8 cellular contexts compared by ENCODE assay signal in genomic region chr3:49018707-49019006, GRCh38. TPM values are rescaled to one million over a fixed set of nuclear protein-coding genes. Genes with fewer than 3 reads are reported as not detected.
A peak's percentile ranks its signal among the peaks of the same experiment; 100 is the strongest.
DNase-seq lines count a peak whose midpoint lies in the region; ATAC-seq lines count a peak whose summit lies in the region.

No MANE protein-coding gene starts in this region.

- no peaks in the 10 kb centered on the region for H3K9me3 Mint-ChIP-seq in activated CD4-positive, alpha-beta memory T cell treated with anti-CD3 and anti-CD28 coated beads, Interleukin-2, amount 10 ng/mL, durations not matched to agents 7 days and 5 days

- no peaks in the 10 kb centered on the region for H3K27me3 ChIP-seq in iPS-18a (ENCODE audit: control insufficient read depth, insufficient read depth, low read length)
- H3K27me3 ChIP-seq in subcutaneous abdominal adipose tissue (ENCODE audit: control insufficient read depth in 5 of 5, insufficient read depth in 4 of 5, low read length in 5 of 5), result no peaks in the 10 kb centered on the region

- peaks cover 6% of the 10 kb centered on the region for H3K4me1 ChIP-seq in iPS-18a (ENCODE audit: control insufficient read depth, low read depth, low read length)
- H3K4me1 ChIP-seq in subcutaneous abdominal adipose tissue (ENCODE audit: control insufficient read depth in 5 of 5, insufficient read depth in 5 of 5, low read length in 5 of 5), result peaks cover 10 to 58% (median 50%) of the 10 kb centered on the region in 5 donors

- H3K9ac ChIP-seq in iPS-18a (ENCODE audit: low read length) (peak overlapping the region; percentile 41), subcutaneous abdominal adipose tissue (ENCODE audit: low read length in 5 of 5) (peak overlapping the region in 4 of 5 donors; percentile 40 to 76 (median 53))

- peak overlapping the region; percentile 98 for H3K4me3 Mint-ChIP-seq in activated CD4-positive, alpha-beta memory T cell treated with anti-CD3 and anti-CD28 coated beads, Interleukin-2, amount 10 ng/mL, durations not matched to agents 7 days and 5 days

- no peaks in the 10 kb centered on the region for H3K27me3 Mint-ChIP-seq in activated CD4-positive, alpha-beta memory T cell treated with anti-CD3 and anti-CD28 coated beads, Interleukin-2, amount 10 ng/mL, durations not matched to agents 7 days and 5 days

- H3K36me3 ChIP-seq in iPS-18a (ENCODE audit: control insufficient read depth, low read depth, low read length) (peaks cover 29% of the 10 kb centered on the region), subcutaneous abdominal adipose tissue (ENCODE audit: control insufficient read depth in 5 of 5, insufficient read depth in 5 of 5, low read length in 5 of 5) (peaks cover 0 to 40% (median 33%) of the 10 kb centered on the region in 5 donors)

- peak overlapping the region; percentile 98 for H3K27ac Mint-ChIP-seq in activated CD4-positive, alpha-beta memory T cell treated with anti-CD3 and anti-CD28 coated beads, Interleukin-2, amount 10 ng/mL, durations not matched to agents 7 days and 5 days

- POLR2A ChIA-PET in activated CD4-positive, alpha-beta memory T cell treated with anti-CD3 and anti-CD28 coated beads, Interleukin-2, amount 10 ng/mL, durations not matched to agents 7 days and 5 days (lab: Charles Lee), result interaction anchor here (1.9 to 15.9 kb wide), 5 partner anchors 10 to 301 kb away, joined by 4 to 309 read pairs (median 99); partner anchors contain the start of genes IMPDH2, IP6K2, P4HTM and QRICH1

- peak overlapping the region; percentile 72 for H3K4me3 ChIP-seq in iPS-18a (ENCODE audit: low read length)
- peak overlapping the region; percentile 62 to 89 (median 83) for H3K4me3 ChIP-seq in subcutaneous abdominal adipose tissue (ENCODE audit: low read depth in 1 of 5, low read length in 5 of 5)

- no peak for ATAC-seq in GM21576 (IDR thresholded peaks at IDR 0.05; ENCODE audit: unreplicated experiment)

- no peak overlapping the region for H3K27ac ChIP-seq in iPS-18a (ENCODE audit: low read length)
- H3K27ac ChIP-seq in subcutaneous abdominal adipose tissue (ENCODE audit: low read depth, low read length), result no peak overlapping the region

- H3K36me3 Mint-ChIP-seq in activated CD4-positive, alpha-beta memory T cell treated with anti-CD3 and anti-CD28 coated beads, Interleukin-2, amount 10 ng/mL, durations not matched to agents 7 days and 5 days (ENCODE audit: low read depth), result peaks cover 38% of the 10 kb centered on the region

- peaks cover 47% of the 10 kb centered on the region for H3K4me1 Mint-ChIP-seq in activated CD4-positive, alpha-beta memory T cell treated with anti-CD3 and anti-CD28 coated beads, Interleukin-2, amount 10 ng/mL, durations not matched to agents 7 days and 5 days

- peak; percentile 64 for DNase-seq in NOMO-1 treated with DMSO at 0.1 percent for 48 hours (lab: John Stamatoyannopoulos, UW; ENCODE audit: unreplicated experiment)
- no peak for DNase-seq in NOMO-1 treated with dmso at 0.1 percent for 144 hours (lab: John Stamatoyannopoulos, UW; ENCODE audit: unreplicated experiment)
- no peak for DNase-seq in activated CD4-positive, alpha-beta memory T cell treated with anti-CD3 and anti-CD28 coated beads, Interleukin-2, amount 10 ng/mL, durations not matched to agents 7 days and 5 days
- DNase-seq in NCI-H1105 (lab: John Stamatoyannopoulos, UW), result no peak
- DNase-seq in activated CD8-positive, alpha-beta memory T cell treated with anti-CD3 and anti-CD28 coated beads, Interleukin-2, amount 50 U/mL, for 4 hours, result no peak

- CTCF ChIA-PET in activated CD4-positive, alpha-beta memory T cell treated with anti-CD3 and anti-CD28 coated beads, Interleukin-2, amount 10 ng/mL, durations not matched to agents 7 days and 5 days (lab: Charles Lee), result interaction anchor here (1.0 to 9.4 kb wide), 5 partner anchors 11 to 75 kb away, joined by 3 to 117 read pairs (median 7); partner anchors contain the start of genes IMPDH2, P4HTM, QRICH1 and WDR6

- no peaks in the 10 kb centered on the region for H3K9me3 ChIP-seq in iPS-18a (ENCODE audit: control insufficient read depth, low read depth, low read length)
- no peaks in the 10 kb centered on the region for H3K9me3 ChIP-seq in subcutaneous abdominal adipose tissue (ENCODE audit: control insufficient read depth in 5 of 5, low read length in 5 of 5)

RNA-seq across cellular contexts. Expression of gene DALRD3, which starts 0.3 kb away (rescaled TPM):
- total RNA-seq in activated CD4-positive, alpha-beta memory T cell treated with anti-CD3 and anti-CD28 coated beads, Interleukin-2, amount 10 ng/mL, durations not matched to agents 7 days and 5 days, result 10 to 100 TPM; 21.6 to 24.5 TPM

RNA-seq across cellular contexts. Expression of gene NDUFAF3, which starts 3.3 kb away (rescaled TPM):
- 100 to 1,000 TPM in 1 of 2 experiments, 10 to 100 TPM in 1; 98.1 to 108 TPM for total RNA-seq in activated CD4-positive, alpha-beta memory T cell treated with anti-CD3 and anti-CD28 coated beads, Interleukin-2, amount 10 ng/mL, durations not matched to agents 7 days and 5 days

RNA-seq across cellular contexts. Expression of gene IMPDH2, which starts 10.5 kb away (rescaled TPM):
- total RNA-seq in activated CD4-positive, alpha-beta memory T cell treated with anti-CD3 and anti-CD28 coated beads, Interleukin-2, amount 10 ng/mL, durations not matched to agents 7 days and 5 days, result 100 to 1,000 TPM; 131 to 133 TPM

RNA-seq across cellular contexts. Expression of gene WDR6, which starts 11.5 kb away (rescaled TPM):
- 100 to 1,000 TPM; 135 to 148 TPM for total RNA-seq in activated CD4-positive, alpha-beta memory T cell treated with anti-CD3 and anti-CD28 coated beads, Interleukin-2, amount 10 ng/mL, durations not matched to agents 7 days and 5 days

RNA-seq across cellular contexts. Expression of gene P4HTM, which starts 28.6 kb away (rescaled TPM):
- total RNA-seq in activated CD4-positive, alpha-beta memory T cell treated with anti-CD3 and anti-CD28 coated beads, Interleukin-2, amount 10 ng/mL, durations not matched to agents 7 days and 5 days, result 10 to 100 TPM; 48.4 to 49.9 TPM
